26 cellular contexts compared by ENCODE assay signal in the genomic region with DNA sequence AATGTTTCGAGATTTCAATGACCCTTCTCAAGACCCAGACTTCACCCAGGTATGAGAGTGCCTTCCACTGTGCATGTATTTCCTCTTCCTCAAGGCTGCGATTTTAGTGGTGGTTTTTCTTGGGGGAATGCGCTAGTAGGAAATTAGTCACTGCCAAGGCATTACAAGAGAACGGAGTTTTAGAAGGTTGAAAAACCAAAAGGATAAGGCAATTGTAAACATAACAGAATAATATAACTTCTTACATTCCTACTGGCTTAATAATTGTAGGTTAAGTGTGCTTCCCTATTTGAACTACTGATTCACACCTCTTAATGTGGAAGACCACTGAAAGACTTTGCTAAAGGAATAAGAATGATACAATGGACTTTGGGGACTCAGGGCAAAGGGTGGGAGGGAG. TPM values are rescaled to one million over a fixed set of nuclear protein-coding genes. Genes with fewer than 3 reads are reported as not detected.
A peak's percentile ranks its signal among the peaks of the same experiment; 100 is the strongest.
DNase-seq lines count a peak whose midpoint lies in the region; ATAC-seq and TF ChIP-seq lines count a peak whose summit lies in the region.
"Had no signal": no experiment of that assay in that cellular context is flagged by ENCODE, and none has a peak within 500 bp of the region (broad histone marks: within the 10 kb centered on the region; RNA-seq: fewer than 3 reads in every experiment).

No MANE protein-coding gene starts in this region.

- CTCF ChIA-PET in activated naive CD4-positive, alpha-beta T cell treated with anti-CD3 and anti-CD28 coated beads for 36 hours (lab: Charles Lee) = interaction anchor here (1.1 kb wide), 1 partner anchor 44 kb away, joined by 3 read pairs; no protein-coding TSS in a partner anchor

- DNase-seq in 8988T (peak; percentile 20), H4 (ENCODE audit: low spot score) (peak; percentile 8), amniotic epithelial cell (ENCODE audit: low read depth) (peak; percentile 92), foreskin fibroblast (peak; percentile 22 to 42), NK-92 (lab: John Stamatoyannopoulos, UW; ENCODE audit: unreplicated experiment) (no peak)
- DNase-seq in effector CD4-positive, alpha-beta T cell = no peak
- no peak for DNase-seq in activated naive CD4-positive, alpha-beta T cell treated with anti-CD3 and anti-CD28 coated beads for 36 hours
- DNase-seq: activated CD4-positive, alpha-beta memory T cell treated with anti-CD3 and anti-CD28 coated beads, Interleukin-2, amount 10 ng/mL, durations not matched to agents 7 days and 5 days; activated T-cell treated with anti-CD3 and anti-CD28 coated beads, Interleukin-2, amount 50 U/mL, for 24 hours; CD4-positive, alpha-beta T cell; effector CD8-positive, alpha-beta T cell; GOT3; left cardiac atrium; MV-4-11; NCI-H1930; NCI-H524 treated with DMSO at 0.1 percent for 48 hours; SIG-M5; stimulated activated CD4-positive, alpha-beta T cell treated with anti-CD3 and anti-CD28 coated beads, Interleukin-1b, Interleukin-23, amount 100 ng/mL, for 48 hours; stimulated activated naive CD8-positive, alpha-beta T cell treated with anti-CD3 and anti-CD28 coated beads, Interleukin-15, amount 100 ng/mL, for 72 hours had no signal

- no peak for TF ChIP-seq CTCF in foreskin fibroblast (IDR thresholded peaks at IDR 0.05; ENCODE audit: low read depth, low read length)

- H3K27me3 Mint-ChIP-seq in activated naive CD4-positive, alpha-beta T cell treated with anti-CD3 and anti-CD28 coated beads for 36 hours (ENCODE audit: low read depth) = no peaks in the 10 kb centered on the region
- H3K27me3 Mint-ChIP-seq: activated CD4-positive, alpha-beta memory T cell treated with anti-CD3 and anti-CD28 coated beads, Interleukin-2, amount 10 ng/mL, durations not matched to agents 7 days and 5 days; activated naive CD4-positive, alpha-beta T cell treated with anti-CD3 and anti-CD28 coated beads, Interleukin-2, amount 50 U/mL, for 24 hours; activated T-cell treated with anti-CD3 and anti-CD28 coated beads, Interleukin-2, amount 50 U/mL, for 24 hours; CD4-positive, alpha-beta T cell; stimulated activated naive CD8-positive, alpha-beta T cell treated with anti-CD3 and anti-CD28 coated beads, Interleukin-15, amount 100 ng/mL, for 72 hours; type B pancreatic cell had no signal

- peaks cover 3% of the 10 kb centered on the region for H3K4me1 Mint-ChIP-seq in activated naive CD4-positive, alpha-beta T cell treated with anti-CD3 and anti-CD28 coated beads for 36 hours (ENCODE audit: low read depth)
- H3K4me1 Mint-ChIP-seq: activated naive CD4-positive, alpha-beta T cell treated with anti-CD3 and anti-CD28 coated beads, Interleukin-2, amount 50 U/mL, for 24 hours; stimulated activated naive CD8-positive, alpha-beta T cell treated with anti-CD3 and anti-CD28 coated beads, Interleukin-15, amount 100 ng/mL, for 72 hours had no signal

- no peak overlapping the region for H3K4me3 Mint-ChIP-seq in activated naive CD4-positive, alpha-beta T cell treated with anti-CD3 and anti-CD28 coated beads for 36 hours
- H3K4me3 Mint-ChIP-seq: activated CD4-positive, alpha-beta memory T cell treated with anti-CD3 and anti-CD28 coated beads, Interleukin-2, amount 10 ng/mL, durations not matched to agents 7 days and 5 days; activated naive CD4-positive, alpha-beta T cell treated with anti-CD3 and anti-CD28 coated beads, Interleukin-2, amount 50 U/mL, for 24 hours; activated T-cell treated with anti-CD3 and anti-CD28 coated beads, Interleukin-2, amount 50 U/mL, for 24 hours; CD4-positive, alpha-beta T cell; stimulated activated naive CD8-positive, alpha-beta T cell treated with anti-CD3 and anti-CD28 coated beads, Interleukin-15, amount 100 ng/mL, for 72 hours; T-helper 1 cell treated with Interleukin-12 subunit alpha and Interleukin-12 subunit beta and Interleukin-4 antibody, amounts not matched to agents 30 μg/mL and 1 μg/mL, for 36 hours; type B pancreatic cell had no signal

- H3K4me3 ChIP-seq in foreskin fibroblast (ENCODE audit: low read depth in 1 of 2, low read length in 2 of 2) = no peak overlapping the region
- H3K4me3 ChIP-seq: A549, cardiac muscle cell, right atrium auricular region had no signal

- no peak for ATAC-seq in GM18909 (IDR thresholded peaks at IDR 0.05; ENCODE audit: poor library complexity, unreplicated experiment)
- ATAC-seq: A549; left cardiac atrium; stimulated activated naive CD8-positive, alpha-beta T cell treated with anti-CD3 and anti-CD28 coated beads, Interleukin-15, amount 100 ng/mL, for 72 hours had no signal

- H3K36me3 Mint-ChIP-seq in activated naive CD4-positive, alpha-beta T cell treated with anti-CD3 and anti-CD28 coated beads for 36 hours (ENCODE audit: low read depth) = peaks cover 7% of the 10 kb centered on the region

- H3K27ac Mint-ChIP-seq in activated naive CD4-positive, alpha-beta T cell treated with anti-CD3 and anti-CD28 coated beads for 36 hours = no peak overlapping the region
- H3K27ac Mint-ChIP-seq: activated CD4-positive, alpha-beta memory T cell treated with anti-CD3 and anti-CD28 coated beads, Interleukin-2, amount 10 ng/mL, durations not matched to agents 7 days and 5 days; activated naive CD4-positive, alpha-beta T cell treated with anti-CD3 and anti-CD28 coated beads, Interleukin-2, amount 50 U/mL, for 24 hours; activated T-cell treated with anti-CD3 and anti-CD28 coated beads, Interleukin-2, amount 50 U/mL, for 24 hours; CD4-positive, alpha-beta T cell; stimulated activated naive CD8-positive, alpha-beta T cell treated with anti-CD3 and anti-CD28 coated beads, Interleukin-15, amount 100 ng/mL, for 72 hours; T-helper 1 cell treated with Interleukin-12 subunit alpha and Interleukin-12 subunit beta and Interleukin-4 antibody, amounts not matched to agents 30 μg/mL and 1 μg/mL, for 36 hours; type B pancreatic cell had no signal

- H3K9me3 Mint-ChIP-seq in activated naive CD4-positive, alpha-beta T cell treated with anti-CD3 and anti-CD28 coated beads for 36 hours = no peaks in the 10 kb centered on the region
- H3K9me3 Mint-ChIP-seq: activated CD4-positive, alpha-beta memory T cell treated with anti-CD3 and anti-CD28 coated beads, Interleukin-2, amount 10 ng/mL, durations not matched to agents 7 days and 5 days; activated naive CD4-positive, alpha-beta T cell treated with anti-CD3 and anti-CD28 coated beads, Interleukin-2, amount 50 U/mL, for 24 hours; activated T-cell treated with anti-CD3 and anti-CD28 coated beads, Interleukin-2, amount 50 U/mL, for 24 hours; CD4-positive, alpha-beta T cell; stimulated activated naive CD8-positive, alpha-beta T cell treated with anti-CD3 and anti-CD28 coated beads, Interleukin-15, amount 100 ng/mL, for 72 hours; T-helper 1 cell treated with Interleukin-12 subunit alpha and Interleukin-12 subunit beta and Interleukin-4 antibody, amounts not matched to agents 30 μg/mL and 1 μg/mL, for 36 hours; type B pancreatic cell had no signal

- intact Hi-C loops in activated naive CD4-positive, alpha-beta T cell treated with anti-CD3 and anti-CD28 coated beads for 36 hours (cut with micrococcal nuclease) = no loop called here

RNA-seq across cellular contexts. Expression of gene ACO1, which starts 38.9 kb away (rescaled TPM):
- total RNA-seq in H4 (2014; rRNA removed; shearing (Covaris generic)) = 20.9 and 25.5 TPM in 2 replicates
- 10 to 100 TPM; 13.2 to 14.8 TPM for total RNA-seq in activated naive CD4-positive, alpha-beta T cell treated with anti-CD3 and anti-CD28 coated beads for 36 hours

Comparison
In these comparisons a context has a peak if more than half of its experiments do, and no peak if none do; other contexts are left out.
1. DNase-seq: peak in 8988T (single experiment), H4 (single experiment), amniotic epithelial cell (single experiment) and foreskin fibroblast (2 of 2); none in effector CD4-positive, alpha-beta T cell (single experiment), NK-92 (single experiment) and activated naive CD4-positive, alpha-beta T cell treated with anti-CD3 and anti-CD28 coated beads for 36 hours (single experiment).